9 cellular contexts compared by ENCODE assay signal in genomic region chr5:118009761-118010297, GRCh38.
"Had no signal": no experiment of that assay in that cellular context is flagged by ENCODE, and none has a peak within 500 bp of the region (broad histone marks: within the 10 kb centered on the region; RNA-seq: fewer than 3 reads in every experiment).

No MANE protein-coding gene starts in this region.

- H3K4me3 ChIP-seq: GM23248, K562 had no signal

- H3K9ac ChIP-seq: GM23248 had no signal

- DNase-seq: GM23248, H9, HCEC 1CT, KG1 had no signal

- ATAC-seq: HepG2, K562 had no signal

- FAIRE-seq: H1, H54, HepG2, K562 had no signal

- H2AFZ ChIP-seq: GM23248 had no signal

- H3K27ac ChIP-seq: GM23248, HL-60 had no signal
